39 cellular contexts compared by ENCODE assay signal in genomic region chr20:24850206-24850605, GRCh38.
"Had no signal": no experiment of that assay in that cellular context is flagged by ENCODE, and none has a peak within 500 bp of the region (broad histone marks: within the 10 kb centered on the region; RNA-seq: fewer than 3 reads in every experiment).

No MANE protein-coding gene starts in this region.

- H3K36me3 ChIP-seq: adrenal gland, ascending aorta, brain microvascular endothelial cell, breast epithelium, cardiac muscle cell had no signal

- H3K27ac Mint-ChIP-seq: activated naive CD4-positive, alpha-beta T cell treated with anti-CD3 and anti-CD28 coated beads for 36 hours; activated naive CD4-positive, alpha-beta T cell treated with anti-CD3 and anti-CD28 coated beads, Interleukin-2, amount 10 ng/mL, durations not matched to agents 7 days and 5 days; activated naive CD4-positive, alpha-beta T cell treated with anti-CD3 and anti-CD28 coated beads, Interleukin-2, amount 50 U/mL, for 24 hours; activated naive CD4-positive, alpha-beta T cell treated with anti-CD3 and anti-CD28 coated beads, Interleukin-2, amount 50 U/mL, for 72 hours; activated naive CD8-positive, alpha-beta T cell; activated naive CD8-positive, alpha-beta T cell treated with anti-CD3 and anti-CD28 coated beads for 36 hours; activated naive CD8-positive, alpha-beta T cell treated with anti-CD3 and anti-CD28 coated beads, Interleukin-2, amount 10 ng/mL, durations not matched to agents 7 days and 5 days; activated naive CD8-positive, alpha-beta T cell treated with anti-CD3 and anti-CD28 coated beads, Interleukin-2, amount 50 U/mL, for 24 hours; activated T-cell treated with anti-CD3 and anti-CD28 coated beads, Interleukin-2, amount 50 U/mL, for 24 hours; activated T-cell treated with anti-CD3 and anti-CD28 coated beads, Interleukin-2, amount 50 U/mL, for 72 hours; activated T-helper 1 cell treated with anti-CD3 and anti-CD28 coated beads, Interleukin-12 subunit alpha, Interleukin-12 subunit beta, Interleukin-2, Interleukin-4 antibody, amounts not matched to agents 30 ng/mL and 10 ng/mL and 1 ng/mL, durations not matched to agents 14 hours and 24 hours and 36 hours; activated T-helper 17 cell treated with anti-CD3 and anti-CD28 coated beads, Interleukin-2, amount 50 U/mL, for 72 hours; activated T-helper 2 cell treated with anti-CD3 and anti-CD28 coated beads, Interferon-gamma antibody, Interleukin-2, Interleukin-4, amounts not matched to agents 10 μg/mL and 5 μg/mL and 100 μg/mL, durations not matched to agents 14 hours and 24 hours and 36 hours; brain had no signal

- H3K4me3 ChIP-seq: adrenal gland, ascending aorta, body of pancreas, breast epithelium, cardiac muscle cell had no signal

- H3K9me3 ChIP-seq: adrenal gland had no signal

- ATAC-seq: activated naive CD4-positive, alpha-beta T cell treated with anti-CD3 and anti-CD28 coated beads, Interleukin-2, amount 50 U/mL, for 72 hours; activated naive CD8-positive, alpha-beta T cell treated with anti-CD3 and anti-CD28 coated beads, Interleukin-2, amount 50 U/mL, for 24 hours; activated T-cell treated with anti-CD3 and anti-CD28 coated beads, Interleukin-2, amount 50 U/mL, for 4 hours; activated T-cell treated with anti-CD3 and anti-CD28 coated beads, Interleukin-2, amount 50 U/mL, for 72 hours; activated T-helper 17 cell treated with anti-CD3 and anti-CD28 coated beads, Interleukin-2, amount 50 U/mL, for 72 hours; body of pancreas had no signal

- H3K36me3 Mint-ChIP-seq: activated naive CD4-positive, alpha-beta T cell treated with anti-CD3 and anti-CD28 coated beads, Interleukin-2, amount 10 ng/mL, durations not matched to agents 7 days and 5 days; activated naive CD8-positive, alpha-beta T cell treated with anti-CD3 and anti-CD28 coated beads for 36 hours; activated naive CD8-positive, alpha-beta T cell treated with anti-CD3 and anti-CD28 coated beads, Interleukin-2, amount 10 ng/mL, durations not matched to agents 7 days and 5 days; brain had no signal

- H3K4me1 ChIP-seq: adrenal gland, ascending aorta, body of pancreas, breast epithelium had no signal

- H3K4me1 Mint-ChIP-seq: activated naive CD4-positive, alpha-beta T cell treated with anti-CD3 and anti-CD28 coated beads, Interleukin-2, amount 10 ng/mL, durations not matched to agents 7 days and 5 days; activated naive CD4-positive, alpha-beta T cell treated with anti-CD3 and anti-CD28 coated beads, Interleukin-2, amount 50 U/mL, for 24 hours; activated naive CD8-positive, alpha-beta T cell treated with anti-CD3 and anti-CD28 coated beads for 36 hours; activated naive CD8-positive, alpha-beta T cell treated with anti-CD3 and anti-CD28 coated beads, Interleukin-2, amount 10 ng/mL, durations not matched to agents 7 days and 5 days; activated naive CD8-positive, alpha-beta T cell treated with anti-CD3 and anti-CD28 coated beads, Interleukin-2, amount 50 U/mL, for 24 hours; activated T-helper 17 cell treated with anti-CD3 and anti-CD28 coated beads, Interleukin-2, amount 50 U/mL, for 72 hours; brain; central memory CD8-positive, alpha-beta T cell had no signal

- H3K27me3 ChIP-seq: ascending aorta, body of pancreas, brain microvascular endothelial cell, cardiac muscle cell had no signal

- H3K4me3 Mint-ChIP-seq: activated naive CD4-positive, alpha-beta T cell treated with anti-CD3 and anti-CD28 coated beads for 36 hours; activated naive CD4-positive, alpha-beta T cell treated with anti-CD3 and anti-CD28 coated beads, Interleukin-2, amount 10 ng/mL, durations not matched to agents 7 days and 5 days; activated naive CD4-positive, alpha-beta T cell treated with anti-CD3 and anti-CD28 coated beads, Interleukin-2, amount 50 U/mL, for 24 hours; activated naive CD8-positive, alpha-beta T cell; activated naive CD8-positive, alpha-beta T cell treated with anti-CD3 and anti-CD28 coated beads for 36 hours; activated naive CD8-positive, alpha-beta T cell treated with anti-CD3 and anti-CD28 coated beads, Interleukin-2, amount 10 ng/mL, durations not matched to agents 7 days and 5 days; activated naive CD8-positive, alpha-beta T cell treated with anti-CD3 and anti-CD28 coated beads, Interleukin-2, amount 50 U/mL, for 24 hours; activated T-cell treated with anti-CD3 and anti-CD28 coated beads, Interleukin-2, amount 50 U/mL, for 24 hours; activated T-cell treated with anti-CD3 and anti-CD28 coated beads, Interleukin-2, amount 50 U/mL, for 4 hours; activated T-cell treated with anti-CD3 and anti-CD28 coated beads, Interleukin-2, amount 50 U/mL, for 72 hours; activated T-helper 1 cell treated with anti-CD3 and anti-CD28 coated beads, Interleukin-12 subunit alpha, Interleukin-12 subunit beta, Interleukin-2, Interleukin-4 antibody, amounts not matched to agents 30 ng/mL and 10 ng/mL and 1 ng/mL, durations not matched to agents 14 hours and 24 hours and 36 hours; activated T-helper 17 cell treated with anti-CD3 and anti-CD28 coated beads, Interleukin-2, amount 50 U/mL, for 72 hours; brain; central memory CD8-positive, alpha-beta T cell had no signal

- DNase-seq: activated effector memory CD4-positive, alpha-beta T cell treated with anti-CD3 and anti-CD28 coated beads, Interleukin-2, amount 50 U/mL, for 16 hours; activated effector memory CD4-positive, alpha-beta T cell treated with Interleukin-2 at 50 U/mL for 16 hours; activated gamma-delta T cell; activated gamma-delta T cell treated with Interleukin-2 at 50 U/mL for 16 hours; activated naive CD4-positive, alpha-beta T cell; activated naive CD4-positive, alpha-beta T cell treated with anti-CD3 and anti-CD28 coated beads for 36 hours; activated naive CD4-positive, alpha-beta T cell treated with anti-CD3 and anti-CD28 coated beads, Interleukin-2, amount 10 ng/mL, durations not matched to agents 7 days and 5 days; activated naive CD4-positive, alpha-beta T cell treated with anti-CD3 and anti-CD28 coated beads, Interleukin-2, amount 50 U/mL, for 16 hours; activated naive CD4-positive, alpha-beta T cell treated with Interleukin-2 at 50 U/mL for 16 hours; activated naive CD8-positive, alpha-beta T cell treated with anti-CD3 and anti-CD28 coated beads for 36 hours; activated naive CD8-positive, alpha-beta T cell treated with anti-CD3 and anti-CD28 coated beads, Interleukin-2, amount 10 ng/mL, durations not matched to agents 7 days and 5 days; activated naive CD8-positive, alpha-beta T cell treated with anti-CD3 and anti-CD28 coated beads, Interleukin-2, amount 50 U/mL, for 24 hours; activated T-cell treated with anti-CD3 and anti-CD28 coated beads for 4 hours; activated T-cell treated with anti-CD3 and anti-CD28 coated beads, Interleukin-2, amount 50 U/mL, for 1 hour; activated T-cell treated with anti-CD3 and anti-CD28 coated beads, Interleukin-2, amount 50 U/mL, for 24 hours; activated T-cell treated with anti-CD3 and anti-CD28 coated beads, Interleukin-2, amount 50 U/mL, for 4 hours; activated T-cell treated with anti-CD3 and anti-CD28 coated beads, Interleukin-2, amount 50 U/mL, for 48 hours; activated T-cell treated with anti-CD3 and anti-CD28 coated beads, Interleukin-2, amount 50 U/mL, for 72 hours; adrenal gland; amniotic stem cell; amygdala; anterior cingulate cortex; aorta; body of pancreas; brain microvascular endothelial cell; caudate nucleus; central memory CD4-positive, alpha-beta T cell; cerebellar nuclear complex had no signal

- H3K27ac ChIP-seq: adrenal gland, ascending aorta, body of pancreas, brain microvascular endothelial cell, breast epithelium, cardiac muscle cell had no signal
